In genomic region chr4:185363251-185363650, GRCh38 we compare ENCODE assay signal across 2 cellular contexts.
TF ChIP-seq lines count a peak whose summit lies in the region.

No MANE protein-coding gene starts in this region.

TF ChIP-seq in liver, 16 proteins besides CTCF, POLR2A, EP300 and RAD21:
- TF ChIP-seq RXRA (IDR thresholded peaks at IDR 0.05), result peak in 1 of 2 donors; percentile 43
- TF ChIP-seq SP1 (IDR thresholded peaks at IDR 0.05), result no peak
- peak; percentile 69 to 82 for TF ChIP-seq HNF4A (conservative IDR thresholded peaks at IDR 0.05)
- peak; percentile 17 for TF ChIP-seq YY1 (IDR thresholded peaks at IDR 0.05)
- no peak for TF ChIP-seq JUND (IDR thresholded peaks at IDR 0.05)

TF ChIP-seq in HepG2, 621 proteins besides CTCF, POLR2A, EP300 and RAD21:
- TF ChIP-seq ZFP37 (CRISPR knock-in tag; IDR thresholded peaks at IDR 0.05; ENCODE audit: borderline replicate concordance) (no peak), DMAP1 (CRISPR knock-in tag; IDR thresholded peaks at IDR 0.05) (no peak), SALL2 (CRISPR knock-in tag; IDR thresholded peaks at IDR 0.05) (no peak), HES4 (CRISPR knock-in tag; IDR thresholded peaks at IDR 0.05; ENCODE audit: borderline replicate concordance) (no peak), CEBPG (CRISPR knock-in tag; IDR thresholded peaks at IDR 0.05) (no peak), SUZ12 (IDR thresholded peaks at IDR 0.05; ENCODE audit: low read depth, low read length) (no peak), NFKBIZ (CRISPR knock-in tag; IDR thresholded peaks at IDR 0.05) (no peak), ZNF451 (CRISPR knock-in tag; IDR thresholded peaks at IDR 0.05) (no peak), ZNF20 (CRISPR knock-in tag; IDR thresholded peaks at IDR 0.05) (no peak), HOXA3 (CRISPR knock-in tag; IDR thresholded peaks at IDR 0.05) (no peak), ZNF720 (CRISPR knock-in tag; IDR thresholded peaks at IDR 0.05) (no peak), IKZF5 (CRISPR knock-in tag; IDR thresholded peaks at IDR 0.05) (no peak), ZNF513 (CRISPR knock-in tag; conservative IDR thresholded peaks at IDR 0.05) (no peak), LRRFIP1 (CRISPR knock-in tag; conservative IDR thresholded peaks at IDR 0.05) (no peak), ATM (IDR thresholded peaks at IDR 0.05; ENCODE audit: borderline replicate concordance) (no peak)
